Comparison of ENCODE assay signal across 18 cellular contexts in the genomic region with DNA sequence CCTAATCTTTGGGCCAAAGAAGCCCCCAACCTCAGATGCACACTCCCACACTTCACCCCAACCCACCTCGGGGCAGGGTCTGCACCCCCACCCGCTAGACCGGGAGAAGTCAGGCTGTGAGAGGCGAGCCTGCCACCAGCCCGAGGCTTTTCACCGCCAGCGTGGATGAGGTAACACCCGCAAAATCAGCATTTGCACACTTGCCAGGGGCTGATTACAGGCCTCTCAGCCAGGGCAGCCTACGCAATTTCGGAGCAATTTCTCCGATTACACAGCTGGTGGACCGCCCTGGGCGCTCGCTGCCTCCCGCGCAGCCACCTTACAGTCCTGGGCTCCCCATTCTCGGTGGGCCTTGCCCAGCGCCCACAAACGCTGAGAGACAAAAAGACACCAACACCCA.
"Had no signal": no experiment of that assay in that cellular context is flagged by ENCODE, and none has a peak within 500 bp of the region (broad histone marks: within the 10 kb centered on the region; RNA-seq: fewer than 3 reads in every experiment).

No MANE protein-coding gene starts in this region.

- H3K36me3 ChIP-seq: lower lobe of right lung, right atrium auricular region, transverse colon, vagina had no signal

- H3K4me3 ChIP-seq: lower lobe of right lung, right atrium auricular region, transverse colon, vagina had no signal

- ATAC-seq: foreskin keratinocyte, lower lobe of right lung had no signal

- DNase-seq: activated CD4-positive, alpha-beta T cell treated with anti-CD3 and anti-CD28 coated beads, Interleukin-2, amount 50 U/mL, for 1 hour; activated CD4-positive, CD25-positive, alpha-beta regulatory T cell; activated effector memory CD4-positive, alpha-beta T cell treated with anti-CD3 and anti-CD28 coated beads, Interleukin-2, amount 50 U/mL, for 16 hours; activated T-cell treated with anti-CD3 and anti-CD28 coated beads, Interleukin-2, amount 50 U/mL, for 1 hour; cortex of kidney; effector memory CD4-positive, alpha-beta T cell; foreskin keratinocyte; head of caudate nucleus; lower lobe of right lung; midbrain; small intestine; stimulated activated CD4-positive, alpha-beta T cell treated with anti-CD3 and anti-CD28 coated beads, Interleukin-4, amount 100 ng/mL, for 24 hours; substantia nigra; T-helper 2 cell; transverse colon had no signal

- H3K27ac Mint-ChIP-seq: activated naive CD8-positive, alpha-beta T cell had no signal

- H3K27ac ChIP-seq: foreskin keratinocyte, lower lobe of right lung, right atrium auricular region, transverse colon, vagina had no signal
